ENCODE assay signal across 1 cellular context in the genomic region with DNA sequence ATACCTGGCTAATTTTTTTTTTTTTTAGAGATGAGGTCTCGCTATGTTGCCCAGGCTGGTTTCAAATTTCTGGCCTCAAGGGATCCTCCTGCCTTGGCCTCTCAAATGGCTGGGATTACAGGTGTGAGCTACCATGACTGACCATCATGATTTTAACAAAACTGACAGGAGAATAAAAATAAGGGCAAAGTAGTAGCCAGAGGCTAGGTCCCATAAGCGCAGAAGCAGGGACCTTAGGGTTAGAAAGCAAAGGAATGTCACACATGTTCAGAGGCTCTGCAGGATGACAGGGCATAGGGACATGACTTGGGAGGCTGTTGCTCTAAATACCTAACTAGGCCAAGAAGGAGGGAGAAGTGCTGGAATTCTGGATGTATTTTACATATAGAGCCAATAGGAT.
TF ChIP-seq lines count a peak whose summit lies in the region.

No MANE protein-coding gene starts in this region.

TF ChIP-seq in K562, 482 proteins besides CTCF, POLR2A, EP300 and RAD21:
- no peak for TF ChIP-seq AFF1 (IDR thresholded peaks at IDR 0.05; ENCODE audit: low read depth in 1 of 2, partially characterized antibody in 2 of 2)
- no peak for TF ChIP-seq ZBTB26 (CRISPR knock-in tag; IDR thresholded peaks at IDR 0.05)
- TF ChIP-seq CHD4 (IDR thresholded peaks at IDR 0.05; ENCODE audit: insufficient read depth, insufficient replicate concordance, low read depth, low read length, poor library complexity, severe bottlenecking) = no peak
- TF ChIP-seq, protein P1, sequence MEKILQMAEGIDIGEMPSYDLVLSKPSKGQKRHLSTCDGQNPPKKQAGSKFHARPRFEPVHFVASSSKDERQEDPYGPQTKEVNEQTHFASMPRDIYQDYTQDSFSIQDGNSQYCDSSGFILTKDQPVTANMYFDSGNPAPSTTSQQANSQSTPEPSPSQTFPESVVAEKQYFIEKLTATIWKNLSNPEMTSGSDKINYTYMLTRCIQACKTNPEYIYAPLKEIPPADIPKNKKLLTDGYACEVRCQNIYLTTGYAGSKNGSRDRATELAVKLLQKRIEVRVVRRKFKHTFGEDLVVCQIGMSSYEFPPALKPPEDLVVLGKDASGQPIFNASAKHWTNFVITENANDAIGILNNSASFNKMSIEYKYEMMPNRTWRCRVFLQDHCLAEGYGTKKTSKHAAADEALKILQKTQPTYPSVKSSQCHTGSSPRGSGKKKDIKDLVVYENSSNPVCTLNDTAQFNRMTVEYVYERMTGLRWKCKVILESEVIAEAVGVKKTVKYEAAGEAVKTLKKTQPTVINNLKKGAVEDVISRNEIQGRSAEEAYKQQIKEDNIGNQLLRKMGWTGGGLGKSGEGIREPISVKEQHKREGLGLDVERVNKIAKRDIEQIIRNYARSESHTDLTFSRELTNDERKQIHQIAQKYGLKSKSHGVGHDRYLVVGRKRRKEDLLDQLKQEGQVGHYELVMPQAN (IDR thresholded peaks at IDR 0.05; ENCODE audit: borderline replicate concordance) = no peak
TF ChIP-seq in K562: peak in this region for 0.
